21 cellular contexts compared by ENCODE assay signal in the genomic region with DNA sequence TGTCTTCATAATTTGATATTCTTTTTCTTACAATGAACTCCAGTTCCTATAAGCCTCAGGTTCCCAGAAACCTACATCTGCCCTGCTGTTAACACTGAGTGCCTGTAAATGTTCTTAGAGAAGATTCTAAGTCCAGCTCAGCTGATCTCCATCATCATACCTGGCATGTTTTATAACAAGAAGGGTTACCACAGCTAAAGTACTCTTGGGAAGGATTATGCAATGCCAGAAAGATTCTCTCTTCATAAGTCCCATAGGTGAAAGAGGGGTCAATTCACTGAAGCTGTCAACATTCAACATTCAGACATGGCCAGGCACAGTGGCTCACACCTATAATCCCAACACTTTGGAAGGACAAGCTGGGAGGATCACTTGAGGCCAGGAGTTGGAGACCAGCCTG.
"Had no signal": no experiment of that assay in that cellular context is flagged by ENCODE, and none has a peak within 500 bp of the region (broad histone marks: within the 10 kb centered on the region; RNA-seq: fewer than 3 reads in every experiment).

No MANE protein-coding gene starts in this region.

- DNase-seq: hippocampal formation; kidney; left colon; left ventricle myocardium inferior; naive thymus-derived CD8-positive, alpha-beta T cell; nucleus accumbens; pancreas; posterior cingulate gyrus; stimulated activated CD4-positive, alpha-beta T cell treated with anti-CD3 and anti-CD28 coated beads, Interleukin-12 subunit alpha, Interleukin-12 subunit beta, amount 100 ng/mL, for 4 hours; stimulated activated CD4-positive, alpha-beta T cell treated with anti-CD3 and anti-CD28 coated beads, Interleukin-15, amount 100 ng/mL, for 24 hours; stimulated activated CD4-positive, alpha-beta T cell treated with anti-CD3 and anti-CD28 coated beads, Interleukin-2, amount 100 ng/mL, for 24 hours; stimulated activated CD4-positive, alpha-beta T cell treated with anti-CD3 and anti-CD28 coated beads, Interleukin-4, amount 100 ng/mL, for 1 hour; stimulated activated naive B cell treated with anti-CD40 and anti-IgM and Interleukin-4, amounts not matched to agents 10 μg/mL and 1 μg/mL and 100 μg/mL, for 72 hours; stimulated activated naive CD8-positive, alpha-beta T cell treated with anti-CD3 and anti-CD28 coated beads, Interleukin-15, amount 100 ng/mL, for 72 hours; substantia nigra; transverse colon; upper lobe of left lung had no signal

- H3K4me1 ChIP-seq: left ventricle myocardium inferior, pancreas, prostate gland, right atrium auricular region, transverse colon had no signal

- H3K4me3 ChIP-seq: left ventricle myocardium inferior, pancreas, prostate gland, right atrium auricular region, skin epidermis, transverse colon, upper lobe of left lung had no signal

- H3K27ac ChIP-seq: left ventricle myocardium inferior, pancreas, prostate gland, right atrium auricular region, skin epidermis, transverse colon, upper lobe of left lung had no signal

- H3K27me3 ChIP-seq: pancreas, right atrium auricular region, transverse colon, upper lobe of left lung had no signal

- H3K9me3 ChIP-seq: left ventricle myocardium inferior, pancreas, prostate gland, right atrium auricular region, transverse colon, upper lobe of left lung had no signal

- ATAC-seq: left colon; naive thymus-derived CD8-positive, alpha-beta T cell; pancreas; sciatic nerve; stimulated activated naive B cell treated with anti-CD40 and anti-IgM and Interleukin-4, amounts not matched to agents 10 μg/mL and 1 μg/mL and 100 μg/mL, for 72 hours; stimulated activated naive CD8-positive, alpha-beta T cell treated with anti-CD3 and anti-CD28 coated beads, Interleukin-15, amount 100 ng/mL, for 72 hours had no signal

- H3K36me3 ChIP-seq: left ventricle myocardium inferior, pancreas, prostate gland, right atrium auricular region, transverse colon, upper lobe of left lung had no signal
